In genomic region chr1:22957066-22957465, GRCh38 we compare ENCODE assay signal across 43 cellular contexts. TPM values are rescaled to one million over a fixed set of nuclear protein-coding genes. Genes with fewer than 3 reads are reported as not detected.
"Had no signal": no experiment of that assay in that cellular context is flagged by ENCODE, and none has a peak within 500 bp of the region (broad histone marks: within the 10 kb centered on the region; RNA-seq: fewer than 3 reads in every experiment).

No MANE protein-coding gene starts in this region.

- H3K36me3 ChIP-seq: adrenal gland, ascending aorta, brain microvascular endothelial cell, breast epithelium, cardiac muscle cell had no signal

- ATAC-seq: activated naive CD4-positive, alpha-beta T cell treated with anti-CD3 and anti-CD28 coated beads, Interleukin-2, amount 50 U/mL, for 72 hours; activated naive CD8-positive, alpha-beta T cell treated with anti-CD3 and anti-CD28 coated beads, Interleukin-2, amount 50 U/mL, for 24 hours; activated T-cell treated with anti-CD3 and anti-CD28 coated beads, Interleukin-2, amount 50 U/mL, for 4 hours; activated T-cell treated with anti-CD3 and anti-CD28 coated beads, Interleukin-2, amount 50 U/mL, for 72 hours; activated T-helper 17 cell treated with anti-CD3 and anti-CD28 coated beads, Interleukin-2, amount 50 U/mL, for 72 hours; body of pancreas had no signal

- H3K9me3 ChIP-seq: adrenal gland, ascending aorta, body of pancreas, breast epithelium had no signal

- H3K27ac ChIP-seq: adrenal gland, ascending aorta, body of pancreas, brain microvascular endothelial cell, breast epithelium, cardiac muscle cell had no signal

- H3K9me3 Mint-ChIP-seq: activated naive CD4-positive, alpha-beta T cell treated with anti-CD3 and anti-CD28 coated beads for 36 hours; activated naive CD4-positive, alpha-beta T cell treated with anti-CD3 and anti-CD28 coated beads, Interleukin-2, amount 10 ng/mL, durations not matched to agents 7 days and 5 days; activated naive CD4-positive, alpha-beta T cell treated with anti-CD3 and anti-CD28 coated beads, Interleukin-2, amount 50 U/mL, for 24 hours; activated naive CD4-positive, alpha-beta T cell treated with anti-CD3 and anti-CD28 coated beads, Interleukin-2, amount 50 U/mL, for 72 hours; activated naive CD8-positive, alpha-beta T cell treated with anti-CD3 and anti-CD28 coated beads for 36 hours; activated naive CD8-positive, alpha-beta T cell treated with anti-CD3 and anti-CD28 coated beads, Interleukin-2, amount 10 ng/mL, durations not matched to agents 7 days and 5 days; activated naive CD8-positive, alpha-beta T cell treated with anti-CD3 and anti-CD28 coated beads, Interleukin-2, amount 50 U/mL, for 24 hours; activated T-cell treated with anti-CD3 and anti-CD28 coated beads, Interleukin-2, amount 50 U/mL, for 24 hours; activated T-cell treated with anti-CD3 and anti-CD28 coated beads, Interleukin-2, amount 50 U/mL, for 4 hours; activated T-cell treated with anti-CD3 and anti-CD28 coated beads, Interleukin-2, amount 50 U/mL, for 72 hours; activated T-helper 1 cell treated with anti-CD3 and anti-CD28 coated beads, Interleukin-12 subunit alpha, Interleukin-12 subunit beta, Interleukin-2, Interleukin-4 antibody, amounts not matched to agents 30 ng/mL and 10 ng/mL and 1 ng/mL, durations not matched to agents 14 hours and 24 hours and 36 hours; activated T-helper 17 cell treated with anti-CD3 and anti-CD28 coated beads, Interleukin-2, amount 50 U/mL, for 72 hours; activated T-helper 2 cell treated with anti-CD3 and anti-CD28 coated beads, Interferon-gamma antibody, Interleukin-2, Interleukin-4, amounts not matched to agents 10 μg/mL and 5 μg/mL and 100 μg/mL, durations not matched to agents 14 hours and 24 hours and 36 hours; brain; central memory CD8-positive, alpha-beta T cell had no signal

- FAIRE-seq: astrocyte, bronchial epithelial cell had no signal

- DNase-seq: activated effector memory CD4-positive, alpha-beta T cell treated with anti-CD3 and anti-CD28 coated beads, Interleukin-2, amount 50 U/mL, for 16 hours; activated effector memory CD4-positive, alpha-beta T cell treated with Interleukin-2 at 50 U/mL for 16 hours; activated gamma-delta T cell; activated gamma-delta T cell treated with Interleukin-2 at 50 U/mL for 16 hours; activated naive CD4-positive, alpha-beta T cell; activated naive CD4-positive, alpha-beta T cell treated with anti-CD3 and anti-CD28 coated beads for 36 hours; activated naive CD4-positive, alpha-beta T cell treated with anti-CD3 and anti-CD28 coated beads, Interleukin-2, amount 50 U/mL, for 16 hours; activated naive CD4-positive, alpha-beta T cell treated with Interleukin-2 at 50 U/mL for 16 hours; activated naive CD8-positive, alpha-beta T cell treated with anti-CD3 and anti-CD28 coated beads for 36 hours; activated naive CD8-positive, alpha-beta T cell treated with anti-CD3 and anti-CD28 coated beads, Interleukin-2, amount 10 ng/mL, durations not matched to agents 7 days and 5 days; activated naive CD8-positive, alpha-beta T cell treated with anti-CD3 and anti-CD28 coated beads, Interleukin-2, amount 50 U/mL, for 24 hours; activated T-cell treated with anti-CD3 and anti-CD28 coated beads, Interleukin-2, amount 50 U/mL, for 24 hours; activated T-cell treated with anti-CD3 and anti-CD28 coated beads, Interleukin-2, amount 50 U/mL, for 4 hours; activated T-cell treated with anti-CD3 and anti-CD28 coated beads, Interleukin-2, amount 50 U/mL, for 48 hours; activated T-cell treated with anti-CD3 and anti-CD28 coated beads, Interleukin-2, amount 50 U/mL, for 72 hours; amniotic stem cell; amygdala; anterior cingulate cortex; aorta; body of pancreas; brain microvascular endothelial cell; caudate nucleus; central memory CD4-positive, alpha-beta T cell; cerebellar nuclear complex had no signal

- H3K27ac Mint-ChIP-seq: activated naive CD4-positive, alpha-beta T cell treated with anti-CD3 and anti-CD28 coated beads for 36 hours; activated naive CD4-positive, alpha-beta T cell treated with anti-CD3 and anti-CD28 coated beads, Interleukin-2, amount 10 ng/mL, durations not matched to agents 7 days and 5 days; activated naive CD4-positive, alpha-beta T cell treated with anti-CD3 and anti-CD28 coated beads, Interleukin-2, amount 50 U/mL, for 24 hours; activated naive CD4-positive, alpha-beta T cell treated with anti-CD3 and anti-CD28 coated beads, Interleukin-2, amount 50 U/mL, for 72 hours; activated naive CD8-positive, alpha-beta T cell; activated naive CD8-positive, alpha-beta T cell treated with anti-CD3 and anti-CD28 coated beads for 36 hours; activated naive CD8-positive, alpha-beta T cell treated with anti-CD3 and anti-CD28 coated beads, Interleukin-2, amount 10 ng/mL, durations not matched to agents 7 days and 5 days; activated naive CD8-positive, alpha-beta T cell treated with anti-CD3 and anti-CD28 coated beads, Interleukin-2, amount 50 U/mL, for 24 hours; activated T-cell treated with anti-CD3 and anti-CD28 coated beads, Interleukin-2, amount 50 U/mL, for 24 hours; activated T-cell treated with anti-CD3 and anti-CD28 coated beads, Interleukin-2, amount 50 U/mL, for 72 hours; activated T-helper 1 cell treated with anti-CD3 and anti-CD28 coated beads, Interleukin-12 subunit alpha, Interleukin-12 subunit beta, Interleukin-2, Interleukin-4 antibody, amounts not matched to agents 30 ng/mL and 10 ng/mL and 1 ng/mL, durations not matched to agents 14 hours and 24 hours and 36 hours; activated T-helper 17 cell treated with anti-CD3 and anti-CD28 coated beads, Interleukin-2, amount 50 U/mL, for 72 hours; activated T-helper 2 cell treated with anti-CD3 and anti-CD28 coated beads, Interferon-gamma antibody, Interleukin-2, Interleukin-4, amounts not matched to agents 10 μg/mL and 5 μg/mL and 100 μg/mL, durations not matched to agents 14 hours and 24 hours and 36 hours; brain had no signal

- H3K27me3 ChIP-seq: body of pancreas had no signal

- H3K36me3 Mint-ChIP-seq: activated naive CD4-positive, alpha-beta T cell treated with anti-CD3 and anti-CD28 coated beads, Interleukin-2, amount 10 ng/mL, durations not matched to agents 7 days and 5 days; activated naive CD4-positive, alpha-beta T cell treated with anti-CD3 and anti-CD28 coated beads, Interleukin-2, amount 50 U/mL, for 24 hours; activated naive CD4-positive, alpha-beta T cell treated with anti-CD3 and anti-CD28 coated beads, Interleukin-2, amount 50 U/mL, for 72 hours; activated naive CD8-positive, alpha-beta T cell; activated naive CD8-positive, alpha-beta T cell treated with anti-CD3 and anti-CD28 coated beads for 36 hours; activated naive CD8-positive, alpha-beta T cell treated with anti-CD3 and anti-CD28 coated beads, Interleukin-2, amount 10 ng/mL, durations not matched to agents 7 days and 5 days; brain had no signal

- H3K4me3 Mint-ChIP-seq: activated naive CD4-positive, alpha-beta T cell treated with anti-CD3 and anti-CD28 coated beads for 36 hours; activated naive CD4-positive, alpha-beta T cell treated with anti-CD3 and anti-CD28 coated beads, Interleukin-2, amount 10 ng/mL, durations not matched to agents 7 days and 5 days; activated naive CD4-positive, alpha-beta T cell treated with anti-CD3 and anti-CD28 coated beads, Interleukin-2, amount 50 U/mL, for 24 hours; activated naive CD8-positive, alpha-beta T cell; activated naive CD8-positive, alpha-beta T cell treated with anti-CD3 and anti-CD28 coated beads for 36 hours; activated naive CD8-positive, alpha-beta T cell treated with anti-CD3 and anti-CD28 coated beads, Interleukin-2, amount 10 ng/mL, durations not matched to agents 7 days and 5 days; activated naive CD8-positive, alpha-beta T cell treated with anti-CD3 and anti-CD28 coated beads, Interleukin-2, amount 50 U/mL, for 24 hours; activated T-cell treated with anti-CD3 and anti-CD28 coated beads, Interleukin-2, amount 50 U/mL, for 24 hours; activated T-cell treated with anti-CD3 and anti-CD28 coated beads, Interleukin-2, amount 50 U/mL, for 4 hours; activated T-cell treated with anti-CD3 and anti-CD28 coated beads, Interleukin-2, amount 50 U/mL, for 72 hours; activated T-helper 1 cell treated with anti-CD3 and anti-CD28 coated beads, Interleukin-12 subunit alpha, Interleukin-12 subunit beta, Interleukin-2, Interleukin-4 antibody, amounts not matched to agents 30 ng/mL and 10 ng/mL and 1 ng/mL, durations not matched to agents 14 hours and 24 hours and 36 hours; activated T-helper 17 cell treated with anti-CD3 and anti-CD28 coated beads, Interleukin-2, amount 50 U/mL, for 72 hours; brain; central memory CD8-positive, alpha-beta T cell had no signal

- H3K4me1 Mint-ChIP-seq: activated naive CD4-positive, alpha-beta T cell treated with anti-CD3 and anti-CD28 coated beads, Interleukin-2, amount 10 ng/mL, durations not matched to agents 7 days and 5 days; activated naive CD4-positive, alpha-beta T cell treated with anti-CD3 and anti-CD28 coated beads, Interleukin-2, amount 50 U/mL, for 24 hours; activated naive CD8-positive, alpha-beta T cell treated with anti-CD3 and anti-CD28 coated beads for 36 hours; activated naive CD8-positive, alpha-beta T cell treated with anti-CD3 and anti-CD28 coated beads, Interleukin-2, amount 10 ng/mL, durations not matched to agents 7 days and 5 days; activated naive CD8-positive, alpha-beta T cell treated with anti-CD3 and anti-CD28 coated beads, Interleukin-2, amount 50 U/mL, for 24 hours; activated T-helper 17 cell treated with anti-CD3 and anti-CD28 coated beads, Interleukin-2, amount 50 U/mL, for 72 hours; brain; central memory CD8-positive, alpha-beta T cell had no signal

- H3K4me1 ChIP-seq: ascending aorta, breast epithelium had no signal

- H3K4me3 ChIP-seq: adrenal gland, ascending aorta, body of pancreas, breast epithelium, cardiac muscle cell had no signal

RNA-seq across cellular contexts. Expression of gene LACTBL1, which starts 15.6 kb away (rescaled TPM):
- total RNA-seq: activated naive CD4-positive, alpha-beta T cell treated with anti-CD3 and anti-CD28 coated beads for 36 hours; activated naive CD4-positive, alpha-beta T cell treated with anti-CD3 and anti-CD28 coated beads, Interleukin-2, amount 50 U/mL, for 72 hours; activated naive CD8-positive, alpha-beta T cell treated with anti-CD3 and anti-CD28 coated beads for 36 hours; activated naive CD8-positive, alpha-beta T cell treated with anti-CD3 and anti-CD28 coated beads, Interleukin-2, amount 10 ng/mL, durations not matched to agents 7 days and 5 days; activated T-cell treated with anti-CD3 and anti-CD28 coated beads, Interleukin-2, amount 50 U/mL, for 4 hours; activated T-cell treated with anti-CD3 and anti-CD28 coated beads, Interleukin-2, amount 50 U/mL, for 72 hours; activated T-helper 1 cell treated with anti-CD3 and anti-CD28 coated beads, Interleukin-12 subunit alpha, Interleukin-12 subunit beta, Interleukin-2, Interleukin-4 antibody, amounts not matched to agents 30 ng/mL and 10 ng/mL and 1 ng/mL, durations not matched to agents 14 hours and 24 hours and 36 hours; activated T-helper 17 cell treated with anti-CD3 and anti-CD28 coated beads, Interleukin-2, amount 50 U/mL, for 72 hours; activated T-helper 2 cell treated with anti-CD3 and anti-CD28 coated beads, Interferon-gamma antibody, Interleukin-2, Interleukin-4, amounts not matched to agents 10 μg/mL and 5 μg/mL and 100 μg/mL, durations not matched to agents 14 hours and 24 hours and 36 hours; adrenal gland; aorta; ascending aorta; astrocyte; body of pancreas; breast epithelium; bronchial epithelial cell; cardiac muscle cell; cardiac septum; cerebellum; chondrocyte had no signal
- polyA plus RNA-seq: adipose tissue, adrenal gland, aorta, cardiac muscle cell had no signal

RNA-seq across cellular contexts. Expression of gene TEX46, which starts 58.6 kb away (rescaled TPM):
- total RNA-seq: activated naive CD4-positive, alpha-beta T cell treated with anti-CD3 and anti-CD28 coated beads for 36 hours; activated naive CD4-positive, alpha-beta T cell treated with anti-CD3 and anti-CD28 coated beads, Interleukin-2, amount 50 U/mL, for 72 hours; activated naive CD8-positive, alpha-beta T cell treated with anti-CD3 and anti-CD28 coated beads for 36 hours; activated naive CD8-positive, alpha-beta T cell treated with anti-CD3 and anti-CD28 coated beads, Interleukin-2, amount 10 ng/mL, durations not matched to agents 7 days and 5 days; activated T-cell treated with anti-CD3 and anti-CD28 coated beads, Interleukin-2, amount 50 U/mL, for 4 hours; activated T-cell treated with anti-CD3 and anti-CD28 coated beads, Interleukin-2, amount 50 U/mL, for 72 hours; activated T-helper 1 cell treated with anti-CD3 and anti-CD28 coated beads, Interleukin-12 subunit alpha, Interleukin-12 subunit beta, Interleukin-2, Interleukin-4 antibody, amounts not matched to agents 30 ng/mL and 10 ng/mL and 1 ng/mL, durations not matched to agents 14 hours and 24 hours and 36 hours; activated T-helper 17 cell treated with anti-CD3 and anti-CD28 coated beads, Interleukin-2, amount 50 U/mL, for 72 hours; activated T-helper 2 cell treated with anti-CD3 and anti-CD28 coated beads, Interferon-gamma antibody, Interleukin-2, Interleukin-4, amounts not matched to agents 10 μg/mL and 5 μg/mL and 100 μg/mL, durations not matched to agents 14 hours and 24 hours and 36 hours; adrenal gland; aorta; ascending aorta; astrocyte; body of pancreas; breast epithelium; bronchial epithelial cell; cardiac muscle cell; cardiac septum; cerebellum; chondrocyte had no signal
- polyA plus RNA-seq: adipose tissue, adrenal gland, aorta, cardiac muscle cell had no signal
